ENCODE assay signal across 25 cellular contexts in the genomic region with DNA sequence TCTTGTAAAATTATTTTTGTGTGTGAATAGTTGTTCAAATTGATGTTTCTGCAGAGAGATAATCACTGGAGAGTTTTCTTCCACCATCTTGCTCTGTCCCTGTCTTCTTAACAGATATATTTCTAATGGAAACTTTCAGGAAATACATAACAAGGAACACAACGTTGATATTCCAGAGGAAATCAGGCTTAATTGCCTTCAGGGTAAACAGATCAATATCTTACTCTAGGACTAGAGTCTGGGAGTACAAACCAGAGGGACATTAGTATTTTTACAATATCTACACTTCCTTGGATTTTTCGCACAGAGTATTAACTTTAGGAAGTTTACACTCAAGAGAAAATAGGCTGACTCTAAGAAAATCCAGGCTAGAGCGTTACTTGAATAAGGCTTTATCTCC.
"Had no signal": no experiment of that assay in that cellular context is flagged by ENCODE, and none has a peak within 500 bp of the region (broad histone marks: within the 10 kb centered on the region; RNA-seq: fewer than 3 reads in every experiment).

No MANE protein-coding gene starts in this region.

- H3K4me1 Mint-ChIP-seq: natural killer cell; stimulated activated effector memory CD8-positive, alpha-beta T cell treated with anti-CD3 and anti-CD28 coated beads, Interleukin-12 subunit alpha, Interleukin-12 subunit beta, amount 100 ng/mL, for 72 hours had no signal

- H3K9me3 ChIP-seq: ovary, testis, thyroid gland, transverse colon, vagina had no signal

- H3K27me3 ChIP-seq: left lung, ovary, spleen, stomach, testis, thyroid gland, transverse colon, upper lobe of left lung, vagina had no signal

- DNase-seq: hippocampal formation; kidney glomerular epithelial cell; left cardiac atrium; left lung; mesendoderm; naive B cell; natural killer cell; ovary; retina; right cardiac atrium; spleen; stimulated activated CD4-positive, alpha-beta T cell treated with anti-CD3 and anti-CD28 coated beads, Interleukin-4, amount 100 ng/mL, for 24 hours; stimulated activated naive CD4-positive, alpha-beta T cell treated with Interleukin-2 at 50 U/mL for 16 hours; stomach; testis; thyroid gland; transverse colon; upper lobe of left lung had no signal

- H3K27ac Mint-ChIP-seq: mesothelial cell of epicardium; naive B cell; natural killer cell; progenitor cell of endocrine pancreas; stimulated activated effector memory CD8-positive, alpha-beta T cell treated with anti-CD3 and anti-CD28 coated beads, Interleukin-12 subunit alpha, Interleukin-12 subunit beta, amount 100 ng/mL, for 72 hours had no signal

- H3K27me3 Mint-ChIP-seq: progenitor cell of endocrine pancreas had no signal

- H3K36me3 ChIP-seq: left lung, ovary, spleen, stomach, thyroid gland, upper lobe of left lung, vagina had no signal

- H3K4me3 Mint-ChIP-seq: mesothelial cell of epicardium; naive B cell; natural killer cell; stimulated activated effector memory CD8-positive, alpha-beta T cell treated with anti-CD3 and anti-CD28 coated beads, Interleukin-12 subunit alpha, Interleukin-12 subunit beta, amount 100 ng/mL, for 72 hours had no signal

- ATAC-seq: left cardiac atrium; left lung; natural killer cell; right cardiac atrium; sciatic nerve; stimulated activated effector memory CD8-positive, alpha-beta T cell treated with anti-CD3 and anti-CD28 coated beads, Interleukin-12 subunit alpha, Interleukin-12 subunit beta, amount 100 ng/mL, for 72 hours had no signal

- H3K4me1 ChIP-seq: testis, transverse colon, vagina had no signal

- H3K36me3 Mint-ChIP-seq: stimulated activated effector memory CD8-positive, alpha-beta T cell treated with anti-CD3 and anti-CD28 coated beads, Interleukin-12 subunit alpha, Interleukin-12 subunit beta, amount 100 ng/mL, for 72 hours had no signal

- H3K27ac ChIP-seq: left lung, ovary, skin epidermis, spleen, stomach, testis, thyroid gland, transverse colon, upper lobe of left lung, vagina had no signal

- H3K4me3 ChIP-seq: left lung, lung, ovary, skin epidermis, spleen, stomach, testis, thyroid gland, transverse colon, upper lobe of left lung, vagina had no signal
